ENCODE assay signal across 8 cellular contexts in the genomic region with DNA sequence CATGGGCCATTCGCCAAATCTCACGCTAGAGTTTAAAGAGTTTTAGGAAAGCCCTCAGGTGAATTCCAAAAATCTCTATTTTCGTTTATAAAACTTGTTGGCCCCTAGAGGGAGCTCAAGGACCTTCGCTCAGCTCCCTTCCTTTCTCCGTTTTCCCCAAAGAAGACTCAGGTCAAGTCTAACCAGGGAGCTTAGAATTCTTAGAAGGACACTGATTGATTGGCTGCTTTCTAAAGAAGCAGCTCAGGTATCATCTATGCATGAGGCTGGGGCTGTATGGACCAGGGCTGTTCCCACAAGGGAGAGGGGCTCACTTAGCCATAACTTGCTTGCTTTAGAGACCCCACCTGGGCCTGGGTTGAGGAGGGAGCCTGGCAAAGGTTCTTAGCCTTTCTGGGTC. TPM values are rescaled to one million over a fixed set of nuclear protein-coding genes. Genes with fewer than 3 reads are reported as not detected.
A peak's percentile ranks its signal among the peaks of the same experiment; 100 is the strongest.
DNase-seq lines count a peak whose midpoint lies in the region; ATAC-seq, FAIRE-seq and TF ChIP-seq lines count a peak whose summit lies in the region.

No MANE protein-coding gene starts in this region.

- H3K9me3 ChIP-seq in left lung (peaks cover 0 to 5% of the 10 kb centered on the region in 2 donors), aorta (ENCODE audit: control insufficient read depth, low read length) (no peaks in the 10 kb centered on the region)

- H3K4me3 ChIP-seq in HFF-Myc (replicated peaks; ENCODE audit: low read depth, low read length) (no peak overlapping the region), bronchial epithelial cell (ENCODE audit: low read depth, low read length) (no peak overlapping the region), left lung (no peak overlapping the region), aorta (ENCODE audit: low read length in 2 of 2) (no peak overlapping the region)

- WGBS in aorta, 2 donors: 23 to 24% methylated on average over 5 of the region's 5 CpGs

- FAIRE-seq in bronchial epithelial cell (lab: Jason Lieb, UNC): no peak

- TF ChIP-seq CTCF in HFF-Myc (IDR thresholded peaks at IDR 0.05; ENCODE audit: low read depth, low read length, missing control alignments): peak; percentile 75
- TF ChIP-seq CTCF in bronchial epithelial cell (IDR thresholded peaks at IDR 0.05; ENCODE audit: insufficient read depth, low read length, severe bottlenecking): peak; percentile 68
- TF ChIP-seq CTCF in left lung (IDR thresholded peaks at IDR 0.05): peak in 1 of 2 donors; percentile 54

- intact Hi-C loops in left lung (cut with DNase I): loop anchor here in 1 of 2 donors (5.0 kb wide), 1 partner anchor 208 kb away; no protein-coding TSS in a partner anchor
- intact Hi-C loops in aorta (cut with DNase I): loop anchor here in 1 of 2 donors (2.0 kb wide), 1 partner anchor 211 kb away; no protein-coding TSS in a partner anchor

- no peak overlapping the region for H3K27ac ChIP-seq in left lung
- H3K27ac ChIP-seq in aorta (ENCODE audit: low read depth in 1 of 2, low read length in 2 of 2): no peak overlapping the region

- ATAC-seq in left lung (peak; percentile 84), aorta (ENCODE audit: low FRiP score) (peak; percentile 74)

- no peaks in the 10 kb centered on the region for H3K36me3 ChIP-seq in bronchial epithelial cell (ENCODE audit: control insufficient read depth, insufficient read depth, low read length)
- no peaks in the 10 kb centered on the region for H3K36me3 ChIP-seq in left lung
- peaks cover 3 to 4% of the 10 kb centered on the region in 2 donors for H3K36me3 ChIP-seq in aorta (ENCODE audit: control insufficient read depth in 1 of 2, insufficient read depth in 2 of 2, low read length in 1 of 2)

- H3K27me3 ChIP-seq in bronchial epithelial cell (ENCODE audit: control insufficient read depth, insufficient read depth, low read length) (no peaks in the 10 kb centered on the region), left lung (no peaks in the 10 kb centered on the region), aorta (ENCODE audit: control insufficient read depth in 1 of 2, insufficient read depth in 2 of 2, low read length in 1 of 2) (no peaks in the 10 kb centered on the region)

- peak; percentile 18 for DNase-seq in stimulated activated CD4-positive, alpha-beta T cell treated with anti-CD3 and anti-CD28 coated beads, Interleukin-4, amount 100 ng/mL, for 24 hours
- DNase-seq in stimulated activated CD4-positive, alpha-beta T cell treated with anti-CD3 and anti-CD28 coated beads, Interleukin-1b, Interleukin-23, amount 100 ng/mL, for 48 hours: no peak
- DNase-seq in HFF-Myc (ENCODE audit: extremely low read depth, low read depth) (no peak), NCI-H748 (lab: John Stamatoyannopoulos, UW; ENCODE audit: unreplicated experiment) (peak; percentile 55), bronchial epithelial cell (ENCODE audit: low read depth) (peak; percentile 47), left lung (no peak), aorta (no peak), 8988T (no peak)

- H3K4me1 ChIP-seq in left lung (no peaks in the 10 kb centered on the region), aorta (ENCODE audit: control insufficient read depth in 1 of 2, insufficient read depth in 2 of 2, low read length in 2 of 2) (no peaks in the 10 kb centered on the region)

RNA-seq across cellular contexts. Expression of a gene that starts 20.5 kb away (rescaled TPM):
- total RNA-seq in bronchial epithelial cell: 0.79 and 3.8 TPM in 2 replicates
- 10 to 100 TPM in 1 of 2 donors, 1 to 10 TPM in 1; 8.2 to 11.0 TPM for total RNA-seq in left lung
- total RNA-seq in aorta: 10 to 100 TPM; 17.4 to 25.3 TPM
- 10 to 100 TPM; 10.1 to 17.6 TPM for polyA plus RNA-seq in aorta

RNA-seq across cellular contexts. Expression of a gene that starts 52.9 kb away (rescaled TPM):
- total RNA-seq in bronchial epithelial cell (58.4 and 72.7 TPM in 2 replicates), left lung (10 to 100 TPM; 61.2 to 87.8 TPM), aorta (10 to 100 TPM; 57.8 to 60.3 TPM)
- 10 to 100 TPM; 11.8 to 19.0 TPM for polyA plus RNA-seq in aorta

Comparison
In these comparisons a context has a peak if more than half of its experiments do, and no peak if none do; other contexts are left out.
1. DNase-seq: peak in stimulated activated CD4-positive, alpha-beta T cell treated with anti-CD3 and anti-CD28 coated beads, Interleukin-4, amount 100 ng/mL, for 24 hours (single experiment), NCI-H748 (single experiment) and bronchial epithelial cell (single experiment); none in stimulated activated CD4-positive, alpha-beta T cell treated with anti-CD3 and anti-CD28 coated beads, Interleukin-1b, Interleukin-23, amount 100 ng/mL, for 48 hours (single experiment), HFF-Myc (single experiment), left lung (0 of 2), aorta (0 of 2) and 8988T (single experiment).